16 cellular contexts compared by ENCODE assay signal in the genomic region with DNA sequence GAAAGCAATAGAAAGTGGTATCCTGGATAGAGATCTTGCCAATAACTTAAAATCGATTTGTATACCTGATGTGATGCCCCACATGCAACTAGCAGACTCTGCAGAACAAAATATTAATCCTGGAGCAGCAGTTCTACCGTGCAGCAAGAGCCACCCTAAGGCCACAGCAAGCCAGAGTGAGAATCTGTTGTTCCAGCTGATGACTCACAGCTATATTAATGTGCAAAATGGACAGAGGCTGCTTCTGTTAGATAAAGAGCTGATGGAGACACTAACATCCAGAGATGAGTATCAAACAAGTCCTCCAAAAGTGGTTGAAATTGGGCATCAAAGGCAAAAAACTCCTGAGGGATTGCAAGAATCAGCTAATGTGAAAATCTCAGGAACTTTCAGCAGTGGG.
DNase-seq lines count a peak whose midpoint lies in the region; ATAC-seq and TF ChIP-seq lines count a peak whose summit lies in the region.
"Had no signal": no experiment of that assay in that cellular context is flagged by ENCODE, and none has a peak within 500 bp of the region (broad histone marks: within the 10 kb centered on the region; RNA-seq: fewer than 3 reads in every experiment).

No MANE protein-coding gene starts in this region.

- intact Hi-C loops in activated T-helper 2 cell treated with anti-CD3 and anti-CD28 coated beads, Interferon-gamma antibody, Interleukin-2, Interleukin-4, amounts not matched to agents 10 μg/mL and 5 μg/mL and 100 μg/mL, durations not matched to agents 14 hours and 24 hours and 36 hours (cut with micrococcal nuclease), result no loop called here

- no peaks in the 10 kb centered on the region for H3K27me3 Mint-ChIP-seq in activated CD8-positive, alpha-beta memory T cell treated with anti-CD3 and anti-CD28 coated beads, Interleukin-2, amount 10 ng/mL, durations not matched to agents 7 days and 5 days
- no peaks in the 10 kb centered on the region for H3K27me3 Mint-ChIP-seq in activated T-helper 2 cell treated with anti-CD3 and anti-CD28 coated beads, Interferon-gamma antibody, Interleukin-2, Interleukin-4, amounts not matched to agents 10 μg/mL and 5 μg/mL and 100 μg/mL, durations not matched to agents 14 hours and 24 hours and 36 hours (ENCODE audit: low read depth)

- H3K4me3 ChIP-seq in fibroblast of the aortic adventitia (ENCODE audit: low read depth, low read length), result no peak overlapping the region
- H3K4me3 ChIP-seq: cardiac muscle cell, pancreas, tibial artery had no signal

- H3K4me1 Mint-ChIP-seq in activated CD8-positive, alpha-beta memory T cell treated with anti-CD3 and anti-CD28 coated beads, Interleukin-2, amount 10 ng/mL, durations not matched to agents 7 days and 5 days, result peaks cover 81% of the 10 kb centered on the region
- H3K4me1 Mint-ChIP-seq in activated T-helper 2 cell treated with anti-CD3 and anti-CD28 coated beads, Interferon-gamma antibody, Interleukin-2, Interleukin-4, amounts not matched to agents 10 μg/mL and 5 μg/mL and 100 μg/mL, durations not matched to agents 14 hours and 24 hours and 36 hours (ENCODE audit: low read depth), result peaks cover 17% of the 10 kb centered on the region
- H3K4me1 Mint-ChIP-seq in stimulated activated effector memory CD8-positive, alpha-beta T cell treated with anti-CD3 and anti-CD28 coated beads, Interleukin-12 subunit alpha, Interleukin-12 subunit beta, amount 100 ng/mL, for 72 hours, result peaks cover 47% of the 10 kb centered on the region
- H3K4me1 Mint-ChIP-seq: WTC11 had no signal

- peaks cover 88% of the 10 kb centered on the region for H3K36me3 Mint-ChIP-seq in activated CD8-positive, alpha-beta memory T cell treated with anti-CD3 and anti-CD28 coated beads, Interleukin-2, amount 10 ng/mL, durations not matched to agents 7 days and 5 days
- peaks cover 88% of the 10 kb centered on the region for H3K36me3 Mint-ChIP-seq in activated T-helper 2 cell treated with anti-CD3 and anti-CD28 coated beads, Interferon-gamma antibody, Interleukin-2, Interleukin-4, amounts not matched to agents 10 μg/mL and 5 μg/mL and 100 μg/mL, durations not matched to agents 14 hours and 24 hours and 36 hours (ENCODE audit: low read depth)
- peaks cover 71% of the 10 kb centered on the region for H3K36me3 Mint-ChIP-seq in stimulated activated effector memory CD8-positive, alpha-beta T cell treated with anti-CD3 and anti-CD28 coated beads, Interleukin-12 subunit alpha, Interleukin-12 subunit beta, amount 100 ng/mL, for 72 hours

- peak overlapping the region; percentile 12 for H3K4me3 Mint-ChIP-seq in activated CD8-positive, alpha-beta memory T cell treated with anti-CD3 and anti-CD28 coated beads, Interleukin-2, amount 10 ng/mL, durations not matched to agents 7 days and 5 days
- H3K4me3 Mint-ChIP-seq in activated T-helper 2 cell treated with anti-CD3 and anti-CD28 coated beads, Interferon-gamma antibody, Interleukin-2, Interleukin-4, amounts not matched to agents 10 μg/mL and 5 μg/mL and 100 μg/mL, durations not matched to agents 14 hours and 24 hours and 36 hours (ENCODE audit: low read depth), result no peak overlapping the region
- H3K4me3 Mint-ChIP-seq in stimulated activated effector memory CD8-positive, alpha-beta T cell treated with anti-CD3 and anti-CD28 coated beads, Interleukin-12 subunit alpha, Interleukin-12 subunit beta, amount 100 ng/mL, for 72 hours, result no peak overlapping the region
- H3K4me3 Mint-ChIP-seq: WTC11 had no signal

- no peaks in the 10 kb centered on the region for H3K9me3 Mint-ChIP-seq in activated CD8-positive, alpha-beta memory T cell treated with anti-CD3 and anti-CD28 coated beads, Interleukin-2, amount 10 ng/mL, durations not matched to agents 7 days and 5 days (ENCODE audit: low read depth)
- no peaks in the 10 kb centered on the region for H3K9me3 Mint-ChIP-seq in activated T-helper 2 cell treated with anti-CD3 and anti-CD28 coated beads, Interferon-gamma antibody, Interleukin-2, Interleukin-4, amounts not matched to agents 10 μg/mL and 5 μg/mL and 100 μg/mL, durations not matched to agents 14 hours and 24 hours and 36 hours
- no peaks in the 10 kb centered on the region for H3K9me3 Mint-ChIP-seq in stimulated activated effector memory CD8-positive, alpha-beta T cell treated with anti-CD3 and anti-CD28 coated beads, Interleukin-12 subunit alpha, Interleukin-12 subunit beta, amount 100 ng/mL, for 72 hours
- H3K9me3 Mint-ChIP-seq: WTC11 had no signal

- CTCF ChIA-PET in activated CD8-positive, alpha-beta memory T cell treated with anti-CD3 and anti-CD28 coated beads, Interleukin-2, amount 10 ng/mL, durations not matched to agents 7 days and 5 days (lab: Charles Lee), result interaction anchor here (0.8 to 3.6 kb wide), 2 partner anchors 74 to 141 kb away, joined by 3 to 17 read pairs; no protein-coding TSS in a partner anchor

- H3K27ac Mint-ChIP-seq in activated CD8-positive, alpha-beta memory T cell treated with anti-CD3 and anti-CD28 coated beads, Interleukin-2, amount 10 ng/mL, durations not matched to agents 7 days and 5 days, result peak overlapping the region; percentile 78
- H3K27ac Mint-ChIP-seq in activated T-helper 2 cell treated with anti-CD3 and anti-CD28 coated beads, Interferon-gamma antibody, Interleukin-2, Interleukin-4, amounts not matched to agents 10 μg/mL and 5 μg/mL and 100 μg/mL, durations not matched to agents 14 hours and 24 hours and 36 hours, result peak overlapping the region; percentile 5
- H3K27ac Mint-ChIP-seq in stimulated activated effector memory CD8-positive, alpha-beta T cell treated with anti-CD3 and anti-CD28 coated beads, Interleukin-12 subunit alpha, Interleukin-12 subunit beta, amount 100 ng/mL, for 72 hours, result peak overlapping the region; percentile 86
- H3K27ac Mint-ChIP-seq: WTC11 had no signal

- no peak for DNase-seq in activated CD8-positive, alpha-beta memory T cell treated with anti-CD3 and anti-CD28 coated beads, Interleukin-2, amount 10 ng/mL, durations not matched to agents 7 days and 5 days
- no peak for DNase-seq in activated CD8-positive, alpha-beta memory T cell treated with anti-CD3 and anti-CD28 coated beads for 24 hours
- no peak for DNase-seq in activated T-helper 2 cell treated with anti-CD3 and anti-CD28 coated beads, Interferon-gamma antibody, Interleukin-2, Interleukin-4, amounts not matched to agents 10 μg/mL and 5 μg/mL and 100 μg/mL, durations not matched to agents 14 hours and 24 hours and 36 hours (ENCODE audit: low spot score)
- peak; percentile 25 for DNase-seq in fibroblast of the aortic adventitia (ENCODE audit: low read depth)
- DNase-seq in stimulated activated effector memory CD8-positive, alpha-beta T cell treated with anti-CD3 and anti-CD28 coated beads, Interleukin-12 subunit alpha, Interleukin-12 subunit beta, amount 100 ng/mL, for 72 hours (ENCODE audit: low spot score in 2 of 2), result no peak
- no peak for DNase-seq in occipital lobe (lab: John Stamatoyannopoulos, UW)
- DNase-seq: Calu3, mesendoderm, NCI-H345, pancreas, tibial artery had no signal

- ATAC-seq in activated CD8-positive, alpha-beta memory T cell treated with anti-CD3 and anti-CD28 coated beads, Interleukin-2, amount 10 ng/mL, durations not matched to agents 7 days and 5 days, result no peak
- no peak for ATAC-seq in stimulated activated effector memory CD8-positive, alpha-beta T cell treated with anti-CD3 and anti-CD28 coated beads, Interleukin-12 subunit alpha, Interleukin-12 subunit beta, amount 100 ng/mL, for 72 hours
- ATAC-seq in HG02938 (IDR thresholded peaks at IDR 0.05; ENCODE audit: unreplicated experiment) (no peak), GM18498 (IDR thresholded peaks at IDR 0.05; ENCODE audit: unreplicated experiment) (no peak)
- ATAC-seq: HCT116, WTC11 had no signal

- TF ChIP-seq CTCF in fibroblast of the aortic adventitia (IDR thresholded peaks at IDR 0.05; ENCODE audit: insufficient read depth, low read length), result no peak

Comparison
In these comparisons a context has a peak if more than half of its experiments do, and no peak if none do; other contexts are left out.
1. H3K27ac Mint-ChIP-seq: peak in every context shown above with its lines; median percentile 86 in stimulated activated effector memory CD8-positive, alpha-beta T cell treated with anti-CD3 and anti-CD28 coated beads, Interleukin-12 subunit alpha, Interleukin-12 subunit beta, amount 100 ng/mL, for 72 hours; 78 in activated CD8-positive, alpha-beta memory T cell treated with anti-CD3 and anti-CD28 coated beads, Interleukin-2, amount 10 ng/mL, durations not matched to agents 7 days and 5 days; 5 in activated T-helper 2 cell treated with anti-CD3 and anti-CD28 coated beads, Interferon-gamma antibody, Interleukin-2, Interleukin-4, amounts not matched to agents 10 μg/mL and 5 μg/mL and 100 μg/mL, durations not matched to agents 14 hours and 24 hours and 36 hours.